8 cellular contexts compared by ENCODE assay signal in genomic region chr1:154418062-154418897, GRCh38. TPM values are rescaled to one million over a fixed set of nuclear protein-coding genes. Genes with fewer than 3 reads are reported as not detected.
DNase-seq lines count a peak whose midpoint lies in the region; ATAC-seq and TF ChIP-seq lines count a peak whose summit lies in the region.

No MANE protein-coding gene starts in this region.

- no peaks in the 10 kb centered on the region for H3K9me3 ChIP-seq in CD4-positive, CD25-positive, alpha-beta regulatory T cell (ENCODE audit: control insufficient read depth in 2 of 2, low read length in 2 of 2)
- H3K9me3 ChIP-seq in muscle layer of duodenum (ENCODE audit: control insufficient read depth in 1 of 2, low read length in 2 of 2), result no peaks in the 10 kb centered on the region

- peak overlapping the region; percentile 93 to 98 (median 97) for H3K27ac Mint-ChIP-seq in CD4-positive, CD25-positive, alpha-beta regulatory T cell
- H3K27ac Mint-ChIP-seq in MCF 10A (ENCODE audit: low read depth, unreplicated experiment) (peak overlapping the region; percentile 67), glutamatergic neuron (ENCODE audit: unreplicated experiment) (no peak overlapping the region), immature natural killer cell (no peak overlapping the region)

- peak in 2 of 3 donors; percentile 31 to 36 for DNase-seq in CD4-positive, CD25-positive, alpha-beta regulatory T cell
- DNase-seq in NCI-H2227 (lab: John Stamatoyannopoulos, UW; ENCODE audit: unreplicated experiment), result peak; percentile 35
- DNase-seq in MCF 10A (ENCODE audit: unreplicated experiment), result peak; percentile 100
- no peak for DNase-seq in effector CD8-positive, alpha-beta T cell (lab: John Stamatoyannopoulos, UW)
- DNase-seq in glutamatergic neuron, result no peak
- DNase-seq in immature natural killer cell, result no peak
- no peak for DNase-seq in G401 (ENCODE audit: low spot score)

- peaks cover 31% of the 10 kb centered on the region for H3K36me3 Mint-ChIP-seq in CD4-positive, CD25-positive, alpha-beta regulatory T cell
- H3K36me3 Mint-ChIP-seq in MCF 10A (ENCODE audit: insufficient read depth, unreplicated experiment), result peaks cover 51% of the 10 kb centered on the region
- H3K36me3 Mint-ChIP-seq in glutamatergic neuron (ENCODE audit: unreplicated experiment), result no peaks in the 10 kb centered on the region
- no peaks in the 10 kb centered on the region for H3K36me3 Mint-ChIP-seq in immature natural killer cell

- TF ChIP-seq CTCF in MCF 10A (IDR thresholded peaks at IDR 0.05; ENCODE audit: unreplicated experiment) (no peak), glutamatergic neuron (IDR thresholded peaks at IDR 0.05; ENCODE audit: partially characterized antibody, unreplicated experiment) (no peak)

- peaks cover 92% of the 10 kb centered on the region for H3K4me1 ChIP-seq in CD4-positive, CD25-positive, alpha-beta regulatory T cell (ENCODE audit: control insufficient read depth, insufficient read depth, low read length, poor library complexity, severe bottlenecking)
- peaks cover 30 to 65% of the 10 kb centered on the region in 2 donors for H3K4me1 ChIP-seq in muscle layer of duodenum (ENCODE audit: control insufficient read depth in 1 of 2, insufficient read depth in 2 of 2, low read length in 2 of 2)

- ATAC-seq in CD4-positive, CD25-positive, alpha-beta regulatory T cell (ENCODE audit: low read depth in 2 of 2), result peak; percentile 54 to 55

- CTCF ChIA-PET in MCF 10A (lab: Yijun Ruan, JAX), result interaction anchor here (0.8 to 6.7 kb wide), 10 partner anchors 9 to 142 kb away, joined by 3 to 51 read pairs (median 3); partner anchors contain the start of gene IL6R

- peaks cover 23 to 92% (median 68%) of the 10 kb centered on the region in 4 donors for H3K4me1 Mint-ChIP-seq in CD4-positive, CD25-positive, alpha-beta regulatory T cell
- H3K4me1 Mint-ChIP-seq in MCF 10A (ENCODE audit: insufficient read depth, unreplicated experiment) (peaks cover 80% of the 10 kb centered on the region), glutamatergic neuron (ENCODE audit: low read depth, unreplicated experiment) (peaks cover 4% of the 10 kb centered on the region), immature natural killer cell (peaks cover 0 to 3% of the 10 kb centered on the region in 2 donors)

- H3K4me3 Mint-ChIP-seq in CD4-positive, CD25-positive, alpha-beta regulatory T cell, result peak overlapping the region; percentile 71 to 87 (median 76)
- H3K4me3 Mint-ChIP-seq in MCF 10A (ENCODE audit: unreplicated experiment) (peak overlapping the region; percentile 59), glutamatergic neuron (ENCODE audit: unreplicated experiment) (no peak overlapping the region), immature natural killer cell (no peak overlapping the region)

- in situ Hi-C loops in G401 (cut with HindIII; ENCODE audit: low sequenced_read_pairs), result no loop called here

- no TSS peak for BruUV-seq in MCF 10A (replicated peaks; lab: Mats Ljungman, UMichigan)

- H3K36me3 ChIP-seq in CD4-positive, CD25-positive, alpha-beta regulatory T cell (ENCODE audit: control insufficient read depth, insufficient read depth, low read length), result peaks cover 28% of the 10 kb centered on the region
- H3K36me3 ChIP-seq in muscle layer of duodenum (ENCODE audit: control insufficient read depth in 1 of 2, insufficient read depth in 2 of 2, low read length in 2 of 2), result peaks cover 4 to 5% of the 10 kb centered on the region in 2 donors

- peak overlapping the region; percentile 76 for H3K27ac ChIP-seq in CD4-positive, CD25-positive, alpha-beta regulatory T cell (ENCODE audit: insufficient read depth, low read length, poor library complexity, severe bottlenecking)
- peak overlapping the region; percentile 94 for H3K27ac ChIP-seq in muscle layer of duodenum (ENCODE audit: low read length)

- H3K9me3 Mint-ChIP-seq in CD4-positive, CD25-positive, alpha-beta regulatory T cell, result peaks cover 0 to 1% (median 0%) of the 10 kb centered on the region in 7 donors
- H3K9me3 Mint-ChIP-seq in MCF 10A (ENCODE audit: unreplicated experiment) (no peaks in the 10 kb centered on the region), glutamatergic neuron (ENCODE audit: unreplicated experiment) (peaks cover 7% of the 10 kb centered on the region), immature natural killer cell (no peaks in the 10 kb centered on the region)

- H3K4me3 ChIP-seq in CD4-positive, CD25-positive, alpha-beta regulatory T cell (ENCODE audit: low read depth, low read length), result peak overlapping the region; percentile 74
- H3K4me3 ChIP-seq in muscle layer of duodenum (ENCODE audit: low read depth in 1 of 2, low read length in 2 of 2), result no peak overlapping the region

- no peaks in the 10 kb centered on the region for H3K27me3 Mint-ChIP-seq in CD4-positive, CD25-positive, alpha-beta regulatory T cell
- H3K27me3 Mint-ChIP-seq in MCF 10A (ENCODE audit: insufficient read depth, unreplicated experiment) (no peaks in the 10 kb centered on the region), glutamatergic neuron (ENCODE audit: unreplicated experiment) (peaks cover 7% of the 10 kb centered on the region), immature natural killer cell (ENCODE audit: low read depth in 3 of 3) (peaks cover 5 to 7% (median 6%) of the 10 kb centered on the region in 3 donors)

- intact Hi-C loops in MCF 10A (cut with micrococcal nuclease), result loop anchor here (1.0 kb wide), 2 partner anchors 12 to 13 kb away; no protein-coding TSS in a partner anchor

- no peaks in the 10 kb centered on the region for H3K27me3 ChIP-seq in CD4-positive, CD25-positive, alpha-beta regulatory T cell (ENCODE audit: control insufficient read depth, insufficient read depth, low read length)
- H3K27me3 ChIP-seq in muscle layer of duodenum (ENCODE audit: low read depth, low read length), result no peaks in the 10 kb centered on the region

- POLR2A ChIA-PET in MCF 10A (lab: Yijun Ruan, JAX), result interaction anchor here (0.6 to 26.0 kb wide), 23 partner anchors 6 to 1749 kb away, joined by 3 to 1077 read pairs (median 3); partner anchors contain the start of genes CREB3L4, IL6R, SLC39A1 and SLC50A1

RNA-seq across cellular contexts. Expression of gene IL6R, which starts 13.1 kb away (rescaled TPM):
- 135 TPM for total RNA-seq in CD4-positive, CD25-positive, alpha-beta regulatory T cell
- polyA plus RNA-seq in CD4-positive, CD25-positive, alpha-beta regulatory T cell, result 10 to 100 TPM; 54.5 to 84.4 (median 62.2) TPM
- total RNA-seq in MCF 10A (2022) (22.8 and 41.0 TPM in 2 replicates), glutamatergic neuron (ENCODE audit: unreplicated experiment) (1.6 TPM)
- polyA plus RNA-seq in immature natural killer cell, result 1 to 10 TPM in 2 of 3 donors, under 1 TPM in 1; 0.50 to 4.2 (median 2.6) TPM
- total RNA-seq in G401 (2014; rRNA removed; shearing (Covaris generic)), result 4.7 and 44.7 TPM in 2 replicates

Comparison
In these comparisons a context has a peak if more than half of its experiments do, and no peak if none do; other contexts are left out.
1. DNase-seq: peak in CD4-positive, CD25-positive, alpha-beta regulatory T cell (2 of 3), NCI-H2227 (single experiment) and MCF 10A (single experiment); none in effector CD8-positive, alpha-beta T cell (single experiment), glutamatergic neuron (single experiment), immature natural killer cell (0 of 3) and G401 (single experiment).
2. H3K27ac Mint-ChIP-seq: peak in CD4-positive, CD25-positive, alpha-beta regulatory T cell (3 of 3) and MCF 10A (single experiment); none in glutamatergic neuron (single experiment) and immature natural killer cell (0 of 6).
3. H3K4me3 Mint-ChIP-seq: peak in CD4-positive, CD25-positive, alpha-beta regulatory T cell (4 of 4) and MCF 10A (single experiment); none in glutamatergic neuron (single experiment) and immature natural killer cell (0 of 5).